ENCODE assay signal across 1 cellular context in the genomic region with DNA sequence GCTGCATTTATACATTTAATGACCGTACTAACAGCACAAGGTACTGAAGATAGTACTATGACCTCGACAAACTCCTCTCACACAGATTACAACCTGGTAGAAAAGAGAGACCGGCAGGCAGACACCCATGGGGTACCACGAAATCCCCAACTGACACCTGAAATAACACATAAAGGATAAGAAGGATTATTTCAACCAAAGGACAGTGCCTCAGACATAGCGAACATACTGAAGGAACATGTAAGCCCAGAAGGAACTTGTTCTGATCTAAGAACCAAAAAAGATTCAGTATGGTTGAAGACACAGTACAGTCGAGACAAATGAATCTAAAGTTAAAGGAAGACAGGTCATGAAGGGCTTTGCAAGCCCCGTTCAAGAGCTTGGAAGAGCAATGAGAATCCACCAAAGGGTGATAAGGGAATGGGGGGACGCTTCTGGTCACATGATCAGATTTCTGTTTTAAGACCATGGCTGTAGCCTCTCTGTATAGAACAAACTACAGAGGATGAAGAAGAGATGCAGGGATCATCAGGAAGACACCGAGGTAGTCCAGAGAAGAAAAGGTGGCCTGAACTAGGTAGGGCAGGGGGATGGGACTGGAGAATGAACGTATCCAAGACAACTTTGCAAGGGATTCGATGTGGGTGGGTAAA.
TF ChIP-seq lines count a peak whose summit lies in the region.

No MANE protein-coding gene starts in this region.

TF ChIP-seq in GM23338, 12 proteins besides CTCF, POLR2A, EP300 and RAD21 (continued from another document):
- TF ChIP-seq, protein P1, sequence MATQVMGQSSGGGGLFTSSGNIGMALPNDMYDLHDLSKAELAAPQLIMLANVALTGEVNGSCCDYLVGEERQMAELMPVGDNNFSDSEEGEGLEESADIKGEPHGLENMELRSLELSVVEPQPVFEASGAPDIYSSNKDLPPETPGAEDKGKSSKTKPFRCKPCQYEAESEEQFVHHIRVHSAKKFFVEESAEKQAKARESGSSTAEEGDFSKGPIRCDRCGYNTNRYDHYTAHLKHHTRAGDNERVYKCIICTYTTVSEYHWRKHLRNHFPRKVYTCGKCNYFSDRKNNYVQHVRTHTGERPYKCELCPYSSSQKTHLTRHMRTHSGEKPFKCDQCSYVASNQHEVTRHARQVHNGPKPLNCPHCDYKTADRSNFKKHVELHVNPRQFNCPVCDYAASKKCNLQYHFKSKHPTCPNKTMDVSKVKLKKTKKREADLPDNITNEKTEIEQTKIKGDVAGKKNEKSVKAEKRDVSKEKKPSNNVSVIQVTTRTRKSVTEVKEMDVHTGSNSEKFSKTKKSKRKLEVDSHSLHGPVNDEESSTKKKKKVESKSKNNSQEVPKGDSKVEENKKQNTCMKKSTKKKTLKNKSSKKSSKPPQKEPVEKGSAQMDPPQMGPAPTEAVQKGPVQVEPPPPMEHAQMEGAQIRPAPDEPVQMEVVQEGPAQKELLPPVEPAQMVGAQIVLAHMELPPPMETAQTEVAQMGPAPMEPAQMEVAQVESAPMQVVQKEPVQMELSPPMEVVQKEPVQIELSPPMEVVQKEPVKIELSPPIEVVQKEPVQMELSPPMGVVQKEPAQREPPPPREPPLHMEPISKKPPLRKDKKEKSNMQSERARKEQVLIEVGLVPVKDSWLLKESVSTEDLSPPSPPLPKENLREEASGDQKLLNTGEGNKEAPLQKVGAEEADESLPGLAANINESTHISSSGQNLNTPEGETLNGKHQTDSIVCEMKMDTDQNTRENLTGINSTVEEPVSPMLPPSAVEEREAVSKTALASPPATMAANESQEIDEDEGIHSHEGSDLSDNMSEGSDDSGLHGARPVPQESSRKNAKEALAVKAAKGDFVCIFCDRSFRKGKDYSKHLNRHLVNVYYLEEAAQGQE (IDR thresholded peaks at IDR 0.05; ENCODE audit: unreplicated experiment) = no peak
- TF ChIP-seq, protein P2, sequence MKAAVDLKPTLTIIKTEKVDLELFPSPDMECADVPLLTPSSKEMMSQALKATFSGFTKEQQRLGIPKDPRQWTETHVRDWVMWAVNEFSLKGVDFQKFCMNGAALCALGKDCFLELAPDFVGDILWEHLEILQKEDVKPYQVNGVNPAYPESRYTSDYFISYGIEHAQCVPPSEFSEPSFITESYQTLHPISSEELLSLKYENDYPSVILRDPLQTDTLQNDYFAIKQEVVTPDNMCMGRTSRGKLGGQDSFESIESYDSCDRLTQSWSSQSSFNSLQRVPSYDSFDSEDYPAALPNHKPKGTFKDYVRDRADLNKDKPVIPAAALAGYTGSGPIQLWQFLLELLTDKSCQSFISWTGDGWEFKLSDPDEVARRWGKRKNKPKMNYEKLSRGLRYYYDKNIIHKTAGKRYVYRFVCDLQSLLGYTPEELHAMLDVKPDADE (IDR thresholded peaks at IDR 0.05) = no peak
- TF ChIP-seq STAT1 (IDR thresholded peaks at IDR 0.05; ENCODE audit: unreplicated experiment) (no peak), ZNF114 (CRISPR knock-in tag; IDR thresholded peaks at IDR 0.05) (no peak), CREB1 (CRISPR knock-in tag; IDR thresholded peaks at IDR 0.05; ENCODE audit: low read depth) (no peak), ZNF331 (CRISPR knock-in tag; IDR thresholded peaks at IDR 0.05; ENCODE audit: low read depth) (no peak)
